Comparison of ENCODE assay signal across 24 cellular contexts in the genomic region with DNA sequence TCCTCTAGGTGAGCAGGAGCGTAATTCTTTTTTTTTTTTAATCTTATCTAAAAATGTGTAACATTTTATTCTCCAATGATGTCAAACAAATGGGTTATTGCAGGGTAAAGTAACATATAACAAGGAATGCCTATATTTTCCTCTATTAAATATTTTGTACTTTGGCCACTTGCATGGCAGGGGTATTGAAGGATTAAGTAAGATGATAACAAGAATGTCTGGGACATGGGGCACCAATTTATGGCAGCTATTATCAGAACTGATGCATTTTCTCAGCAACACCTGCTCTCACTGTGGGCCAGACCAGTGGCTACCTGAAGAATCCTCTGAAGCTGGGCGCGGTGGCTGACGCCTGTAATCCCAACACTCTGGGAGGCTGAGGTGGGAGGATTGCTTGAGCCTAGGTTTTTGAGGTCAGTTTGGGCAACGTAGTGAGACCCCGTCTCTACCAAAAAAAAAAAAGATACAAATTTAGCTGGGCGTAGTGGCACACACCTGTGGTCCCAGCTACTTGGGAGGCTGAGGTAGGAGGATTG. TPM values are rescaled to one million over a fixed set of nuclear protein-coding genes. Genes with fewer than 3 reads are reported as not detected.
A peak's percentile ranks its signal among the peaks of the same experiment; 100 is the strongest.
DNase-seq lines count a peak whose midpoint lies in the region; ATAC-seq and FAIRE-seq lines count a peak whose summit lies in the region.
"Had no signal": no experiment of that assay in that cellular context is flagged by ENCODE, and none has a peak within 500 bp of the region (broad histone marks: within the 10 kb centered on the region; RNA-seq: fewer than 3 reads in every experiment).

No MANE protein-coding gene starts in this region.

- peak; percentile 7 for DNase-seq in activated CD8-positive, alpha-beta memory T cell treated with anti-CD3 and anti-CD28 coated beads, Interleukin-2, amount 10 ng/mL, durations not matched to agents 7 days and 5 days
- DNase-seq in activated CD8-positive, alpha-beta memory T cell treated with anti-CD3 and anti-CD28 coated beads, Interleukin-2, amount 50 U/mL, for 48 hours: no peak
- DNase-seq in small intestine (peak; percentile 94), activated gamma-delta T cell treated with Interleukin-2 at 50 U/mL for 16 hours (no peak), amniotic stem cell (lab: John Stamatoyannopoulos, UW) (no peak)
- DNase-seq: 8988T; ACHN; BE2C; C1 segment of cervical spinal cord; Caco-2; Calu3; CD4-positive, alpha-beta memory T cell; CD4-positive, CD25-positive, alpha-beta regulatory T cell; CD8-positive, alpha-beta memory T cell; DMS79 treated with DMSO at 0.1 percent for 48 hours; GF-D8 had no signal

- H3K4me1 ChIP-seq in muscle layer of duodenum (ENCODE audit: control insufficient read depth in 1 of 2, insufficient read depth in 2 of 2, low read length in 2 of 2) (no peaks in the 10 kb centered on the region), small intestine (ENCODE audit: control insufficient read depth in 2 of 2, insufficient read depth in 1 of 2, low read depth in 1 of 2, low read length in 1 of 2) (peaks cover 0 to 2% of the 10 kb centered on the region in 2 donors)
- H3K4me1 ChIP-seq: BE2C, BLaER1, Caco-2 had no signal

- peaks cover 13% of the 10 kb centered on the region for H3K27me3 Mint-ChIP-seq in activated CD8-positive, alpha-beta memory T cell treated with anti-CD3 and anti-CD28 coated beads, Interleukin-2, amount 10 ng/mL, durations not matched to agents 7 days and 5 days

- no peak overlapping the region for H3K4me3 Mint-ChIP-seq in activated CD8-positive, alpha-beta memory T cell treated with anti-CD3 and anti-CD28 coated beads, Interleukin-2, amount 10 ng/mL, durations not matched to agents 7 days and 5 days
- H3K4me3 Mint-ChIP-seq: CD14-positive monocyte; CD4-positive, alpha-beta memory T cell; CD4-positive, CD25-positive, alpha-beta regulatory T cell; CD8-positive, alpha-beta memory T cell had no signal

- H3K27ac ChIP-seq in muscle layer of duodenum (ENCODE audit: low read length) (peak overlapping the region; percentile 20), small intestine (ENCODE audit: low read depth in 1 of 2, low read length in 1 of 2) (peak overlapping the region in 1 of 2 donors; percentile 65)
- H3K27ac ChIP-seq: BLaER1 had no signal

- no peak for ATAC-seq in activated CD8-positive, alpha-beta memory T cell treated with anti-CD3 and anti-CD28 coated beads, Interleukin-2, amount 10 ng/mL, durations not matched to agents 7 days and 5 days

- peak; percentile 26 for FAIRE-seq in small intestine (lab: Jason Lieb, UNC)
- FAIRE-seq: A204.1, D721Med, GM12891, GM19239 had no signal

- CTCF ChIA-PET in activated CD8-positive, alpha-beta memory T cell treated with anti-CD3 and anti-CD28 coated beads, Interleukin-2, amount 10 ng/mL, durations not matched to agents 7 days and 5 days (lab: Charles Lee): no interaction called here

- no peak overlapping the region for H3K27ac Mint-ChIP-seq in activated CD8-positive, alpha-beta memory T cell treated with anti-CD3 and anti-CD28 coated beads, Interleukin-2, amount 10 ng/mL, durations not matched to agents 7 days and 5 days
- H3K27ac Mint-ChIP-seq: CD14-positive monocyte; CD4-positive, CD25-positive, alpha-beta regulatory T cell; CD8-positive, alpha-beta memory T cell had no signal

- peaks cover 13% of the 10 kb centered on the region for H3K4me1 Mint-ChIP-seq in activated CD8-positive, alpha-beta memory T cell treated with anti-CD3 and anti-CD28 coated beads, Interleukin-2, amount 10 ng/mL, durations not matched to agents 7 days and 5 days
- H3K4me1 Mint-ChIP-seq: CD14-positive monocyte; CD4-positive, alpha-beta memory T cell; CD4-positive, CD25-positive, alpha-beta regulatory T cell; CD8-positive, alpha-beta memory T cell had no signal

- no peaks in the 10 kb centered on the region for H3K27me3 ChIP-seq in muscle layer of duodenum (ENCODE audit: low read depth, low read length)
- no peaks in the 10 kb centered on the region for H3K27me3 ChIP-seq in small intestine (ENCODE audit: control insufficient read depth in 2 of 2, insufficient read depth in 2 of 2, low read length in 2 of 2)
- H3K27me3 ChIP-seq: BE2C, BLaER1 had no signal

- H3K36me3 ChIP-seq in muscle layer of duodenum (ENCODE audit: control insufficient read depth in 1 of 2, insufficient read depth in 2 of 2, low read length in 2 of 2) (no peaks in the 10 kb centered on the region), small intestine (ENCODE audit: control insufficient read depth in 2 of 2, insufficient read depth in 2 of 2, low read length in 2 of 2) (no peaks in the 10 kb centered on the region)
- H3K36me3 ChIP-seq: BE2C, BLaER1 had no signal

- 30 to 65% (median 38%) methylated on average over 7 of the region's 7 CpGs for WGBS in small intestine, 3 donors

- no peak overlapping the region for H3K4me3 ChIP-seq in muscle layer of duodenum (ENCODE audit: low read depth in 1 of 2, low read length in 2 of 2)
- H3K4me3 ChIP-seq in small intestine (ENCODE audit: low read depth in 1 of 2, low read length in 2 of 2): no peak overlapping the region
- H3K4me3 ChIP-seq: BLaER1 had no signal

- H3K36me3 Mint-ChIP-seq in activated CD8-positive, alpha-beta memory T cell treated with anti-CD3 and anti-CD28 coated beads, Interleukin-2, amount 10 ng/mL, durations not matched to agents 7 days and 5 days: no peaks in the 10 kb centered on the region
- H3K36me3 Mint-ChIP-seq: CD14-positive monocyte; CD4-positive, alpha-beta memory T cell; CD4-positive, CD25-positive, alpha-beta regulatory T cell; CD8-positive, alpha-beta memory T cell had no signal

- no peaks in the 10 kb centered on the region for H3K9me3 Mint-ChIP-seq in activated CD8-positive, alpha-beta memory T cell treated with anti-CD3 and anti-CD28 coated beads, Interleukin-2, amount 10 ng/mL, durations not matched to agents 7 days and 5 days (ENCODE audit: low read depth)
- H3K9me3 Mint-ChIP-seq: CD4-positive, alpha-beta memory T cell; CD8-positive, alpha-beta memory T cell had no signal

- peaks cover 0 to 12% of the 10 kb centered on the region in 2 donors for H3K9me3 ChIP-seq in muscle layer of duodenum (ENCODE audit: control insufficient read depth in 1 of 2, low read length in 2 of 2)
- H3K9me3 ChIP-seq in small intestine (ENCODE audit: control insufficient read depth, low read depth): no peaks in the 10 kb centered on the region
- H3K9me3 ChIP-seq: BE2C had no signal

RNA-seq across cellular contexts. Expression of gene SNX10, which starts 24.0 kb away (rescaled TPM):
- 10 to 100 TPM; 42.8 to 59.3 TPM for total RNA-seq in activated CD8-positive, alpha-beta memory T cell treated with anti-CD3 and anti-CD28 coated beads, Interleukin-2, amount 10 ng/mL, durations not matched to agents 7 days and 5 days
- polyA plus RNA-seq in small intestine: 1 to 10 TPM; 1.3 to 6.0 (median 3.8) TPM
- polyA plus RNA-seq: AG04450 had no signal

Comparison
In these comparisons a context has a peak if more than half of its experiments do, and no peak if none do; other contexts are left out.
1. DNase-seq: peak in activated CD8-positive, alpha-beta memory T cell treated with anti-CD3 and anti-CD28 coated beads, Interleukin-2, amount 10 ng/mL, durations not matched to agents 7 days and 5 days (single experiment) and small intestine (single experiment); none in activated CD8-positive, alpha-beta memory T cell treated with anti-CD3 and anti-CD28 coated beads, Interleukin-2, amount 50 U/mL, for 48 hours (single experiment), activated gamma-delta T cell treated with Interleukin-2 at 50 U/mL for 16 hours (single experiment) and amniotic stem cell (single experiment).